8 cellular contexts compared by ENCODE assay signal in the genomic region with DNA sequence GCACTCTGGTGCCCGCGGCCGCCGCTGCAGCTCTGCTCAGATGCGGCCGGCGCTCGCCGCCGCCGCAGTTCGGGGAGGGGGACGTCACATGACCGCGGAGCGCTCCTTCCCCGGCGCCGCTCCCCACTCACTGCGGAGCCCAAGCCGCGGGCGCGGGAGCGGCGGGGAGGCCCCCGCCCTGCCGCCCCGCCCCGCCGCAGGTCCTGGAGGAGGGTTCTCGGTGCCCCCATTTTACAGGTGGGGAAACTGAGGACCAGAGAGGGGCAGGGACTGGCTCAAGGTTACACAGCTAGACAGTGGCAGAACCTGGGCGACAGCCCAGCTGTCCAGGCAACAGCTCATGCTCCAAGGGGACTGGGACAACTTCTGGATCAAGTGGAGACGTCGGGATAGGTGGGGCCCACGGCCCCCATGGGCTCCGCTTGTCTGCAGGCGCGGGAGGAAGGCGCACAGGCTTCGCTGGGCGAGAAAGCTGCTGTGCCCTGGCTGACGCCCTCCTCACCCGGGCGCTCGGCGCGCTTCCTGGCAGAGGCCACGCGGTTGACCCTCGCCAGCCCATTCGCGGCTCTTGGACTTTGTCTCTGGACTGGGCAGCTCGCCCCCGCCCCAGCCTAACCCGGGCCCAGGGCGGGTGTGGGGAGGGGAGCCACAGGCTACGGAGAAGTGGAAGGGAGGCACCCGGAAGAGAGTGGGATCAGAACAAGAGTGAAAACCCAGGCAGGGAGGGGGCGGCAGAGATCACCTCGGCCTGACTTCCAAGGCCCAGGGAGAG. TPM values are rescaled to one million over a fixed set of nuclear protein-coding genes. Genes with fewer than 3 reads are reported as not detected.
A peak's percentile ranks its signal among the peaks of the same experiment; 100 is the strongest.
DNase-seq lines count a peak whose midpoint lies in the region; ATAC-seq and TF ChIP-seq lines count a peak whose summit lies in the region.

A gene (minus strand): TSS at position 71 of the 772 bp plus-strand sequence. CDS start 49,325 bp downstream, outside the sequence.

- H3K4me3 ChIP-seq in fibroblast of the aortic adventitia (ENCODE audit: low read depth, low read length): peak within 1 kb of the TSS; percentile 35

- peaks cover 8% of the 10 kb centered on the region for H3K4me1 Mint-ChIP-seq in activated CD8-positive, alpha-beta memory T cell treated with anti-CD3 and anti-CD28 coated beads, Interleukin-2, amount 10 ng/mL, durations not matched to agents 7 days and 5 days

- no peaks in the 10 kb centered on the region for H3K9me3 Mint-ChIP-seq in activated CD8-positive, alpha-beta memory T cell treated with anti-CD3 and anti-CD28 coated beads, Interleukin-2, amount 10 ng/mL, durations not matched to agents 7 days and 5 days (ENCODE audit: low read depth)

- ATAC-seq in activated CD8-positive, alpha-beta memory T cell treated with anti-CD3 and anti-CD28 coated beads, Interleukin-2, amount 10 ng/mL, durations not matched to agents 7 days and 5 days: peak; percentile 59
- ATAC-seq in GM21515 (IDR thresholded peaks at IDR 0.05; ENCODE audit: unreplicated experiment) (no peak), HG03354 (IDR thresholded peaks at IDR 0.05; ENCODE audit: poor library complexity, severe bottlenecking, unreplicated experiment) (no peak)

- CTCF ChIA-PET in activated CD8-positive, alpha-beta memory T cell treated with anti-CD3 and anti-CD28 coated beads, Interleukin-2, amount 10 ng/mL, durations not matched to agents 7 days and 5 days (lab: Charles Lee): no interaction called here

- H3K27ac Mint-ChIP-seq in activated CD8-positive, alpha-beta memory T cell treated with anti-CD3 and anti-CD28 coated beads, Interleukin-2, amount 10 ng/mL, durations not matched to agents 7 days and 5 days: no peak within 1 kb of the TSS

- peaks cover 30% of the 10 kb centered on the region for H3K27me3 Mint-ChIP-seq in activated CD8-positive, alpha-beta memory T cell treated with anti-CD3 and anti-CD28 coated beads, Interleukin-2, amount 10 ng/mL, durations not matched to agents 7 days and 5 days

- H3K4me3 Mint-ChIP-seq in activated CD8-positive, alpha-beta memory T cell treated with anti-CD3 and anti-CD28 coated beads, Interleukin-2, amount 10 ng/mL, durations not matched to agents 7 days and 5 days: peak within 1 kb of the TSS; percentile 48

- no peak for TF ChIP-seq CTCF in fibroblast of the aortic adventitia (IDR thresholded peaks at IDR 0.05; ENCODE audit: insufficient read depth, low read length)

- peak within 1 kb of the TSS; percentile 29 for H3K27ac ChIP-seq in KOPT-K1 (ENCODE audit: low read depth, low read length, poor library complexity, severe bottlenecking)

- H3K36me3 ChIP-seq in KOPT-K1 (ENCODE audit: insufficient read depth, low read length): no peaks in the 10 kb centered on the region

- DNase-seq in COLO668 (lab: John Stamatoyannopoulos, UW; ENCODE audit: unreplicated experiment) (peak; percentile 85), fibroblast of the aortic adventitia (ENCODE audit: low read depth) (no peak), occipital lobe (lab: John Stamatoyannopoulos, UW) (no peak), globus pallidus (ENCODE audit: low spot score) (no peak)
- peak; percentile 45 for DNase-seq in activated CD8-positive, alpha-beta memory T cell treated with anti-CD3 and anti-CD28 coated beads, Interleukin-2, amount 10 ng/mL, durations not matched to agents 7 days and 5 days

- H3K36me3 Mint-ChIP-seq in activated CD8-positive, alpha-beta memory T cell treated with anti-CD3 and anti-CD28 coated beads, Interleukin-2, amount 10 ng/mL, durations not matched to agents 7 days and 5 days: no peaks in the 10 kb centered on the region

- H3K9me3 ChIP-seq in KOPT-K1 (ENCODE audit: insufficient read depth, low read length, poor library complexity, severe bottlenecking): no peaks in the 10 kb centered on the region

RNA-seq across cellular contexts. Expression of the gene that starts here (rescaled TPM):
- under 1 TPM; 0.12 to 0.29 TPM for total RNA-seq in activated CD8-positive, alpha-beta memory T cell treated with anti-CD3 and anti-CD28 coated beads, Interleukin-2, amount 10 ng/mL, durations not matched to agents 7 days and 5 days
- total RNA-seq in fibroblast of the aortic adventitia (ENCODE audit: low replicate concordance) (0.08 and 0.09 TPM in 2 replicates), occipital lobe (26.4 TPM)

Comparison
In these comparisons a context has a peak if more than half of its experiments do, and no peak if none do; other contexts are left out.
1. RNA of the gene that starts here (total RNA-seq): 26.4 TPM in occipital lobe (single experiment); 0.12 to 0.29 TPM in activated CD8-positive, alpha-beta memory T cell treated with anti-CD3 and anti-CD28 coated beads, Interleukin-2, amount 10 ng/mL, durations not matched to agents 7 days and 5 days and 0.08 to 0.09 TPM in fibroblast of the aortic adventitia; every median in the first group is over 10 times any median in the second.
2. Peak in DNase-seq and ATAC-seq in activated CD8-positive, alpha-beta memory T cell treated with anti-CD3 and anti-CD28 coated beads, Interleukin-2, amount 10 ng/mL, durations not matched to agents 7 days and 5 days; RNA of the gene not detected or under 1 TPM.